In the genomic region with DNA sequence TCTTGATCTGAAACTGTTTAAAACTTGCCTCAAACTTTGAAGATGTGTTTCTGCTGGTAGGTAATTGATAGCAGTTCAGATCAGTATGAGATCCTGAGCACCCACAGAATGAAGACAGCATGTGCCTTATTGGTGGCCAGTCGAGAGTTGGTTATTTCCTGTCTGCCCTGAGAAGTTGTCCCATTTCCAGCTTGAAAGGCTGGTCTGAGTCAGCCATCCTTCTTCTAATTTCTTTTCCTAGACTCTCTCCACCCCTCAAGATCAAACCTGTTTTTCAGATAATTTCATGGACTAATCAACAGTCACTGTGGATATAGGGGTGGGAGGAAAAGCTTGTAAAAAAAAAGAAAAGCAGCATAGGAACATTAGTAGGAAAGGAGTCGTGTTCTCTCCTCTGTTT, we compare ENCODE assay signal across 13 cellular contexts.
A peak's percentile ranks its signal among the peaks of the same experiment; 100 is the strongest.
DNase-seq lines count a peak whose midpoint lies in the region; ATAC-seq and TF ChIP-seq lines count a peak whose summit lies in the region.
"Had no signal": no experiment of that assay in that cellular context is flagged by ENCODE, and none has a peak within 500 bp of the region (broad histone marks: within the 10 kb centered on the region; RNA-seq: fewer than 3 reads in every experiment).

No MANE protein-coding gene starts in this region.

- H2AFZ ChIP-seq in trophoblast cell (ENCODE audit: insufficient read depth, low read length, poor library complexity): no peak overlapping the region

- no CpG with 5 or more reads among the region's 2 CpGs for WGBS in trophoblast cell (ENCODE audit: extremely low coverage, insufficient coverage, insufficient read length)

- peak overlapping the region; percentile 58 to 62 for H3K27ac ChIP-seq in tibial artery
- H3K27ac ChIP-seq in substantia nigra (ENCODE audit: low read depth, low read length, poor library complexity, severe bottlenecking): no peak overlapping the region
- H3K27ac ChIP-seq in trophoblast cell (ENCODE audit: low read depth, low read length): no peak overlapping the region
- H3K27ac ChIP-seq: lower lobe of right lung, suprapubic skin had no signal

- peaks cover 17 to 25% of the 10 kb centered on the region in 2 donors for H3K36me3 Mint-ChIP-seq in activated naive CD4-positive, alpha-beta T cell treated with anti-CD3 and anti-CD28 coated beads, Interleukin-2, amount 50 U/mL, for 72 hours
- H3K36me3 Mint-ChIP-seq in activated naive CD4-positive, alpha-beta T cell treated with anti-CD3 and anti-CD28 coated beads, Interleukin-2, amount 10 ng/mL, durations not matched to agents 7 days and 5 days: peaks cover 64% of the 10 kb centered on the region
- peaks cover 52% of the 10 kb centered on the region for H3K36me3 Mint-ChIP-seq in activated T-helper 1 cell treated with anti-CD3 and anti-CD28 coated beads, Interleukin-12 subunit alpha, Interleukin-12 subunit beta, Interleukin-2, Interleukin-4 antibody, amounts not matched to agents 30 ng/mL and 10 ng/mL and 1 ng/mL, durations not matched to agents 14 hours and 24 hours and 36 hours (ENCODE audit: low read depth)

- H3K4me1 ChIP-seq in tibial artery (peaks cover 0 to 99% (median 43%) of the 10 kb centered on the region in 4 donors), trophoblast cell (ENCODE audit: control insufficient read depth in 1 of 2, insufficient read depth in 2 of 2, low read length in 2 of 2) (no peaks in the 10 kb centered on the region)

- H3K27me3 ChIP-seq in tibial artery (no peaks in the 10 kb centered on the region), trophoblast cell (ENCODE audit: insufficient read depth, low read length) (no peaks in the 10 kb centered on the region)
- H3K27me3 ChIP-seq: suprapubic skin had no signal

- H3K4me3 Mint-ChIP-seq in activated naive CD4-positive, alpha-beta T cell treated with anti-CD3 and anti-CD28 coated beads, Interleukin-2, amount 10 ng/mL, durations not matched to agents 7 days and 5 days: no peak overlapping the region
- H3K4me3 Mint-ChIP-seq in activated T-helper 1 cell treated with anti-CD3 and anti-CD28 coated beads, Interleukin-12 subunit alpha, Interleukin-12 subunit beta, Interleukin-2, Interleukin-4 antibody, amounts not matched to agents 30 ng/mL and 10 ng/mL and 1 ng/mL, durations not matched to agents 14 hours and 24 hours and 36 hours: peak overlapping the region; percentile 3

- H3K14ac ChIP-seq in trophoblast cell (ENCODE audit: low read length): no peak overlapping the region

- no peak overlapping the region for H3K18ac ChIP-seq in trophoblast cell (ENCODE audit: low read length)

- no peaks in the 10 kb centered on the region for H3K36me3 ChIP-seq in tibial artery
- H3K36me3 ChIP-seq in trophoblast cell (ENCODE audit: control insufficient read depth in 1 of 2, insufficient read depth in 2 of 2, low read length in 2 of 2): no peaks in the 10 kb centered on the region
- H3K36me3 ChIP-seq: lower lobe of right lung, suprapubic skin had no signal

- TF ChIP-seq CTCF in fibroblast of the aortic adventitia (IDR thresholded peaks at IDR 0.05; ENCODE audit: insufficient read depth, low read length) (no peak), tibial artery (IDR thresholded peaks at IDR 0.05) (no peak)

- no peaks in the 10 kb centered on the region for H3K79me1 ChIP-seq in trophoblast cell (ENCODE audit: low read length)

- H3K4me3 ChIP-seq in fibroblast of the aortic adventitia (ENCODE audit: low read depth, low read length) (no peak overlapping the region), tibial artery (no peak overlapping the region), trophoblast cell (ENCODE audit: low read depth, low read length) (no peak overlapping the region)
- H3K4me3 ChIP-seq: lower lobe of right lung, suprapubic skin had no signal

- H4K8ac ChIP-seq in trophoblast cell (ENCODE audit: low read depth, low read length): no peak overlapping the region

- no peak overlapping the region for H2AK5ac ChIP-seq in trophoblast cell (ENCODE audit: low read length)

- no peak overlapping the region for H3K4ac ChIP-seq in trophoblast cell (ENCODE audit: low read depth, low read length)

- H3K27ac Mint-ChIP-seq in activated naive CD4-positive, alpha-beta T cell treated with anti-CD3 and anti-CD28 coated beads, Interleukin-2, amount 50 U/mL, for 72 hours: peak overlapping the region; percentile 47 to 64
- no peak overlapping the region for H3K27ac Mint-ChIP-seq in activated naive CD4-positive, alpha-beta T cell treated with anti-CD3 and anti-CD28 coated beads, Interleukin-2, amount 10 ng/mL, durations not matched to agents 7 days and 5 days
- H3K27ac Mint-ChIP-seq in activated T-helper 1 cell treated with anti-CD3 and anti-CD28 coated beads, Interleukin-12 subunit alpha, Interleukin-12 subunit beta, Interleukin-2, Interleukin-4 antibody, amounts not matched to agents 30 ng/mL and 10 ng/mL and 1 ng/mL, durations not matched to agents 14 hours and 24 hours and 36 hours: no peak overlapping the region

- H3K9me3 Mint-ChIP-seq in activated naive CD4-positive, alpha-beta T cell treated with anti-CD3 and anti-CD28 coated beads, Interleukin-2, amount 50 U/mL, for 72 hours: no peaks in the 10 kb centered on the region
- H3K9me3 Mint-ChIP-seq in activated naive CD4-positive, alpha-beta T cell treated with anti-CD3 and anti-CD28 coated beads, Interleukin-2, amount 10 ng/mL, durations not matched to agents 7 days and 5 days: no peaks in the 10 kb centered on the region
- H3K9me3 Mint-ChIP-seq in activated T-helper 1 cell treated with anti-CD3 and anti-CD28 coated beads, Interleukin-12 subunit alpha, Interleukin-12 subunit beta, Interleukin-2, Interleukin-4 antibody, amounts not matched to agents 30 ng/mL and 10 ng/mL and 1 ng/mL, durations not matched to agents 14 hours and 24 hours and 36 hours: no peaks in the 10 kb centered on the region

- peaks cover 60% of the 10 kb centered on the region for H3K4me1 Mint-ChIP-seq in activated naive CD4-positive, alpha-beta T cell treated with anti-CD3 and anti-CD28 coated beads, Interleukin-2, amount 10 ng/mL, durations not matched to agents 7 days and 5 days
- peaks cover 73% of the 10 kb centered on the region for H3K4me1 Mint-ChIP-seq in activated T-helper 1 cell treated with anti-CD3 and anti-CD28 coated beads, Interleukin-12 subunit alpha, Interleukin-12 subunit beta, Interleukin-2, Interleukin-4 antibody, amounts not matched to agents 30 ng/mL and 10 ng/mL and 1 ng/mL, durations not matched to agents 14 hours and 24 hours and 36 hours (ENCODE audit: low read depth)

- ATAC-seq in activated naive CD4-positive, alpha-beta T cell treated with anti-CD3 and anti-CD28 coated beads, Interleukin-2, amount 50 U/mL, for 72 hours: peak in 1 of 2 donors; percentile 31
- ATAC-seq in GM18502 (IDR thresholded peaks at IDR 0.05; ENCODE audit: poor library complexity, unreplicated experiment): no peak

- intact Hi-C loops in activated T-helper 1 cell treated with anti-CD3 and anti-CD28 coated beads, Interleukin-12 subunit alpha, Interleukin-12 subunit beta, Interleukin-2, Interleukin-4 antibody, amounts not matched to agents 30 ng/mL and 10 ng/mL and 1 ng/mL, durations not matched to agents 14 hours and 24 hours and 36 hours (cut with micrococcal nuclease): no loop called here
- intact Hi-C loops in tibial artery (cut with DNase I; ENCODE audit: low total_unique reads): no loop called here

- no peak overlapping the region for H4K91ac ChIP-seq in trophoblast cell (ENCODE audit: low read depth, low read length)

- no peak overlapping the region for H3K4me2 ChIP-seq in trophoblast cell (ENCODE audit: low read length)

- H3K79me2 ChIP-seq in trophoblast cell (ENCODE audit: control insufficient read depth, insufficient read depth, low read length, poor library complexity): no peaks in the 10 kb centered on the region

- H3K23ac ChIP-seq in trophoblast cell (ENCODE audit: low read length): no peak overlapping the region

- no peaks in the 10 kb centered on the region for H3K9me3 ChIP-seq in tibial artery
- H3K9me3 ChIP-seq in trophoblast cell (ENCODE audit: insufficient read depth, low read depth, low read length): no peaks in the 10 kb centered on the region
- H3K9me3 ChIP-seq: lower lobe of right lung, suprapubic skin had no signal

- CTCF ChIA-PET in activated naive CD4-positive, alpha-beta T cell treated with anti-CD3 and anti-CD28 coated beads, Interleukin-2, amount 10 ng/mL, durations not matched to agents 7 days and 5 days (lab: Charles Lee): no interaction called here

- no peak overlapping the region for H2BK120ac ChIP-seq in trophoblast cell (ENCODE audit: insufficient read depth, low read length, poor library complexity)

- no peak overlapping the region for H2BK12ac ChIP-seq in trophoblast cell (ENCODE audit: low read length)

- no peak overlapping the region for H2BK5ac ChIP-seq in trophoblast cell (ENCODE audit: low read depth, low read length, poor library complexity)

- H3K9ac ChIP-seq in trophoblast cell (ENCODE audit: low read length): no peak overlapping the region

- DNase-seq in activated naive CD4-positive, alpha-beta T cell treated with anti-CD3 and anti-CD28 coated beads, Interleukin-2, amount 50 U/mL, for 72 hours (ENCODE audit: low spot score in 2 of 2): no peak
- no peak for DNase-seq in activated naive CD4-positive, alpha-beta T cell treated with anti-CD3 and anti-CD28 coated beads, Interleukin-2, amount 10 ng/mL, durations not matched to agents 7 days and 5 days
- no peak for DNase-seq in activated T-helper 1 cell treated with anti-CD3 and anti-CD28 coated beads, Interleukin-12 subunit alpha, Interleukin-12 subunit beta, Interleukin-2, Interleukin-4 antibody, amounts not matched to agents 30 ng/mL and 10 ng/mL and 1 ng/mL, durations not matched to agents 14 hours and 24 hours and 36 hours (ENCODE audit: low spot score)
- DNase-seq in fibroblast of the aortic adventitia (ENCODE audit: low read depth) (peak; percentile 47), tibial artery (no peak), substantia nigra (lab: John Stamatoyannopoulos, UW) (no peak), trophoblast cell (no peak)
- DNase-seq: glutamatergic neuron; lower lobe of right lung; stimulated activated CD4-positive, alpha-beta T cell treated with anti-CD3 and anti-CD28 coated beads, Interleukin-4, amount 100 ng/mL, for 1 hour; T1000 had no signal

- no peaks in the 10 kb centered on the region for H3K27me3 Mint-ChIP-seq in activated naive CD4-positive, alpha-beta T cell treated with anti-CD3 and anti-CD28 coated beads, Interleukin-2, amount 10 ng/mL, durations not matched to agents 7 days and 5 days
- no peaks in the 10 kb centered on the region for H3K27me3 Mint-ChIP-seq in activated T-helper 1 cell treated with anti-CD3 and anti-CD28 coated beads, Interleukin-12 subunit alpha, Interleukin-12 subunit beta, Interleukin-2, Interleukin-4 antibody, amounts not matched to agents 30 ng/mL and 10 ng/mL and 1 ng/mL, durations not matched to agents 14 hours and 24 hours and 36 hours (ENCODE audit: insufficient read depth)

- H4K12ac ChIP-seq in trophoblast cell (ENCODE audit: low read depth, low read length): no peak overlapping the region

Comparison
In these comparisons a context has a peak if more than half of its experiments do, and no peak if none do; other contexts are left out.
1. H3K27ac Mint-ChIP-seq: peak in activated naive CD4-positive, alpha-beta T cell treated with anti-CD3 and anti-CD28 coated beads, Interleukin-2, amount 50 U/mL, for 72 hours (2 of 2); none in activated naive CD4-positive, alpha-beta T cell treated with anti-CD3 and anti-CD28 coated beads, Interleukin-2, amount 10 ng/mL, durations not matched to agents 7 days and 5 days (single experiment) and activated T-helper 1 cell treated with anti-CD3 and anti-CD28 coated beads, Interleukin-12 subunit alpha, Interleukin-12 subunit beta, Interleukin-2, Interleukin-4 antibody, amounts not matched to agents 30 ng/mL and 10 ng/mL and 1 ng/mL, durations not matched to agents 14 hours and 24 hours and 36 hours (single experiment).
2. H3K27ac ChIP-seq: peak in tibial artery (2 of 2); none in substantia nigra (single experiment) and trophoblast cell (single experiment).